Comparison of ENCODE assay signal across 23 cellular contexts in genomic region chr17:61391595-61392291, GRCh38.
"Had no signal": no experiment of that assay in that cellular context is flagged by ENCODE, and none has a peak within 500 bp of the region (broad histone marks: within the 10 kb centered on the region; RNA-seq: fewer than 3 reads in every experiment).

No MANE protein-coding gene starts in this region.

- H3K4me1 ChIP-seq: breast epithelium had no signal

- H3K4me3 Mint-ChIP-seq: activated naive CD8-positive, alpha-beta T cell; activated T-cell treated with anti-CD3 and anti-CD28 coated beads, Interleukin-2, amount 50 U/mL, for 4 hours; T-helper 17 cell; WTC11 had no signal

- H3K36me3 Mint-ChIP-seq: WTC11 had no signal

- DNase-seq: activated CD4-positive, alpha-beta T cell treated with anti-CD3 and anti-CD28 coated beads for 48 hours; activated CD4-positive, alpha-beta T cell treated with anti-CD3 and anti-CD28 coated beads, Interleukin-2, amount 50 U/mL, for 4 hours; activated CD4-positive, CD25-positive, alpha-beta regulatory T cell treated with anti-CD3 and anti-CD28 coated beads, Interleukin-2, amount 50 U/mL, for 72 hours; activated CD8-positive, alpha-beta memory T cell treated with anti-CD3 and anti-CD28 coated beads for 24 hours; activated effector memory CD4-positive, alpha-beta T cell treated with anti-CD3 and anti-CD28 coated beads, Interleukin-2, amount 50 U/mL, for 16 hours; activated naive CD4-positive, alpha-beta T cell treated with Interleukin-2 at 50 U/mL for 16 hours; activated T-cell treated with anti-CD3 and anti-CD28 coated beads, Interleukin-2, amount 50 U/mL, for 4 hours; caudate nucleus; Kasumi-1; KBM-7; NCI-H1105 treated with DMSO at 0.1 percent for 48 hours; NCI-H1436 treated with DMSO at 0.1 percent for 48 hours; NCI-H187; NCI-H2081; NCI-H446; NCI-H524; SHP77; T-helper 17 cell; T-helper 9 cell had no signal

- H3K9me3 Mint-ChIP-seq: activated T-cell treated with anti-CD3 and anti-CD28 coated beads, Interleukin-2, amount 50 U/mL, for 4 hours; WTC11 had no signal

- ATAC-seq: activated T-cell treated with anti-CD3 and anti-CD28 coated beads, Interleukin-2, amount 50 U/mL, for 4 hours; T-helper 17 cell; WTC11 had no signal

- FAIRE-seq: RCC 7860 had no signal

- H3K4me3 ChIP-seq: breast epithelium had no signal

- H3K27ac Mint-ChIP-seq: activated naive CD8-positive, alpha-beta T cell; T-helper 17 cell; WTC11 had no signal

- H3K36me3 ChIP-seq: breast epithelium had no signal

- H3K9me3 ChIP-seq: breast epithelium had no signal
